ENCODE assay signal across 1 cellular context in the genomic region with DNA sequence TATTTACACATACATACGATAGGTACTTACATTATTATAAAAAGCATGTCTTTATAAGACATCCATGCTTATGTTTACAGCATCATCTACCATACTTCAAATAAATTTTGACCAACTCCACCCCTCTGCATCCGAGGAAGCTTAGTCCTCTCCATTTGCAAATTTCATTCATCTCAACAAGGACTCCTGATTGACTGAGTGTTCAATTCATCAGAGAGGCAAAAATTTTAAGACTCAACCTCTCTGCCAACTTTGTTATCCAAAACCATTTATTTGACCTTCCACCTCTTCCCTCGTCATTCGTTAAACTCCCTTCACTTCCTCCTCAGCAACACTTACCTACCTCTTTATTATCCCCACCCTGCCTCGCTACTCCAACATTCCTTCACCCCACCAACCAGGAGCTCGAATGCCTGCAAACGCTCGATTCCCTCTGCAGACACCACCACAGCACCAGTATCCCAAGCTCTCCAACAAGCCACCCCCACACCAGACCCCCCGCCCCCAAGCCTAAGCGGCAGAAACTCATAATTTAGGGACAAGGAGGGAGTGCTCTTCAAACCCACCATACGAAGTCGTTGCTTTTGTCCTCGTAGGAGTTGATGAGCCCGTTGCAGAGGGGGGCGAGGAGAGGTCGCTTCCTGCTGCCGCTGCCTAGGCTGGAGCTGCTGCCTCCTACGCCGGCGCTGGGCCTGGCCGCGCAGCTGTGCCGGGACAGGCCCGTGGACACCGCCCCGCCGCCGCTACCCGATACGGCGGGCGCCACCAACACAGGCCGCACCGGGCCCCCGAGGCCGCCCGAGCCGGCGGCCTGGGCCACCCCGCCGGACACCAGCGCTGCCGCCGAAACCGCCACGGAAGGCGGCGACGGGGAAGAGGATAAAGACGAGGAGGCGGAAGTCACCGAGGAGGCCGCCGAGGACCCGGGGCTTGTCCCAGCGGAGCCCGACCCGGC.
TF ChIP-seq lines count a peak whose summit lies in the region.

No MANE protein-coding gene starts in this region.

TF ChIP-seq in HEK293, 187 proteins besides CTCF, POLR2A, EP300 and RAD21 (continued from another document):
- TF ChIP-seq, protein P1, sequence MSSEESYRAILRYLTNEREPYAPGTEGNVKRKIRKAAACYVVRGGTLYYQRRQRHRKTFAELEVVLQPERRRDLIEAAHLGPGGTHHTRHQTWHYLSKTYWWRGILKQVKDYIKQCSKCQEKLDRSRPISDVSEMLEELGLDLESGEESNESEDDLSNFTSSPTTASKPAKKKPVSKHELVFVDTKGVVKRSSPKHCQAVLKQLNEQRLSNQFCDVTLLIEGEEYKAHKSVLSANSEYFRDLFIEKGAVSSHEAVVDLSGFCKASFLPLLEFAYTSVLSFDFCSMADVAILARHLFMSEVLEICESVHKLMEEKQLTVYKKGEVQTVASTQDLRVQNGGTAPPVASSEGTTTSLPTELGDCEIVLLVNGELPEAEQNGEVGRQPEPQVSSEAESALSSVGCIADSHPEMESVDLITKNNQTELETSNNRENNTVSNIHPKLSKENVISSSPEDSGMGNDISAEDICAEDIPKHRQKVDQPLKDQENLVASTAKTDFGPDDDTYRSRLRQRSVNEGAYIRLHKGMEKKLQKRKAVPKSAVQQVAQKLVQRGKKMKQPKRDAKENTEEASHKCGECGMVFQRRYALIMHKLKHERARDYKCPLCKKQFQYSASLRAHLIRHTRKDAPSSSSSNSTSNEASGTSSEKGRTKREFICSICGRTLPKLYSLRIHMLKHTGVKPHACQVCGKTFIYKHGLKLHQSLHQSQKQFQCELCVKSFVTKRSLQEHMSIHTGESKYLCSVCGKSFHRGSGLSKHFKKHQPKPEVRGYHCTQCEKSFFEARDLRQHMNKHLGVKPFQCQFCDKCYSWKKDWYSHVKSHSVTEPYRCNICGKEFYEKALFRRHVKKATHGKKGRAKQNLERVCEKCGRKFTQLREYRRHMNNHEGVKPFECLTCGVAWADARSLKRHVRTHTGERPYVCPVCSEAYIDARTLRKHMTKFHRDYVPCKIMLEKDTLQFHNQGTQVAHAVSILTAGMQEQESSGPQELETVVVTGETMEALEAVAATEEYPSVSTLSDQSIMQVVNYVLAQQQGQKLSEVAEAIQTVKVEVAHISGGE (tag by site-specific recombination; conservative IDR thresholded peaks at IDR 0.05; ENCODE audit: low read depth), result 0 out of 2 replicates have a peak, but pooled peaks have one; percentile 31
- TF ChIP-seq ZNF629 (tag by site-specific recombination; IDR thresholded peaks at IDR 0.05) (peak; percentile 35), SP7 (tag by site-specific recombination; IDR thresholded peaks at IDR 0.05) (peak; percentile 58), HOXC10 (CRISPR knock-in tag; IDR thresholded peaks at IDR 0.05) (0 out of 2 replicates have a peak, but pooled peaks have one; percentile 14), ZNF214 (tag by site-specific recombination; IDR thresholded peaks at IDR 0.05; ENCODE audit: borderline replicate concordance) (no peak), ZNF626 (tag by site-specific recombination; IDR thresholded peaks at IDR 0.05) (no peak), ZBTB20 (tag by site-specific recombination; IDR thresholded peaks at IDR 0.05) (peak; percentile 73)
